ENCODE assay signal across 9 cellular contexts in the genomic region with DNA sequence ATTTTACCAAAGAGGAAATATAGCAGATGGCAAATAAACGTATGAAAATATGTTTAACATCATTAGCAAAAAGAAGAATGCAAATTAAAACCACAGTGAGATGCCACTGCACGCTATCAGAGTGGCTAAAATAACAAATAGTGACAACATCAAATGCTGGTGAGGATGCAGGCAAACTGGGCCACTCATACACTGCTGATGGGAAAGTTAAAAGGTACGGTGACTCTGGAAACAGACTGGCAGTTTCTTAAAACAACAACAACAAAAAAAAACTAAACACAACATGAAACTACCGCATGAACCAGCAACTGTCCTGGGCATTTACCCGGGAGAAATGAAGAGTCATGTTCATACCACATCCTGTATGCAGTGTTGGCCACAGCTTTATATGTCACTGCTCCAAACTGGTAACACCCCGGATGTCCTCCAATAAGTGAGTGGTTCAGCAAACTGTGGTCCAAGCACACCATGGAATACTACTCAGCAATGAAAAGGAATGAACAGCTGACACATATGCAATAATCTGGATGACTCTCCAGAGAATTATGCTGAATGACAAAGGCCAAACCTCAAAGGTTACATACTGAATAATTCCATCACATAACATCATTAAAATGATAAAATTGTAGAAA. TPM values are rescaled to one million over a fixed set of nuclear protein-coding genes. Genes with fewer than 3 reads are reported as not detected.
DNase-seq lines count a peak whose midpoint lies in the region; ATAC-seq lines count a peak whose summit lies in the region.
"Had no signal": no experiment of that assay in that cellular context is flagged by ENCODE, and none has a peak within 500 bp of the region (broad histone marks: within the 10 kb centered on the region; RNA-seq: fewer than 3 reads in every experiment).

No MANE protein-coding gene starts in this region.

- H3K27me3 ChIP-seq in CD4-positive, alpha-beta memory T cell (ENCODE audit: insufficient read depth, low read length), result no peaks in the 10 kb centered on the region
- H3K27me3 ChIP-seq in Karpas-422 (ENCODE audit: low read length) (no peaks in the 10 kb centered on the region), right cardiac atrium (ENCODE audit: control insufficient read depth, insufficient read depth) (no peaks in the 10 kb centered on the region)

- H3K4me2 ChIP-seq in Karpas-422 (ENCODE audit: low read depth, low read length, poor library complexity, severe bottlenecking), result no peak overlapping the region

- H3K27ac ChIP-seq in CD4-positive, alpha-beta memory T cell (ENCODE audit: low read depth, low read length), result no peak overlapping the region
- peak overlapping the region; percentile 99 for H3K27ac ChIP-seq in Karpas-422 (ENCODE audit: low read length)
- no peak overlapping the region for H3K27ac ChIP-seq in right cardiac atrium (ENCODE audit: low read length)

- intact Hi-C loops in CD4-positive, alpha-beta memory T cell (cut with micrococcal nuclease), result no loop called here
- intact Hi-C loops in right cardiac atrium (cut with DNase I), result no loop called here

- H3K9me3 ChIP-seq in CD4-positive, alpha-beta memory T cell (ENCODE audit: control insufficient read depth in 1 of 2, low read length in 2 of 2), result no peaks in the 10 kb centered on the region
- H3K9me3 ChIP-seq in Karpas-422 (ENCODE audit: low read length) (no peaks in the 10 kb centered on the region), right cardiac atrium (ENCODE audit: control insufficient read depth, low read length) (no peaks in the 10 kb centered on the region)

- H3K79me2 ChIP-seq in Karpas-422 (ENCODE audit: low read length), result peaks cover 71% of the 10 kb centered on the region

- H3K4me3 ChIP-seq in CD4-positive, alpha-beta memory T cell (ENCODE audit: low read length in 2 of 2), result no peak overlapping the region
- H3K4me3 ChIP-seq in Karpas-422 (ENCODE audit: low read length) (no peak overlapping the region), right cardiac atrium (ENCODE audit: low read length) (no peak overlapping the region)

- H4K20me1 ChIP-seq in Karpas-422 (ENCODE audit: insufficient read depth, low read depth, low read length), result no peaks in the 10 kb centered on the region; the same call in 1 of the 2 replicates

- no peak overlapping the region for H2AFZ ChIP-seq in Karpas-422 (ENCODE audit: low read length)

- 83% methylated on average over 6 of the region's 6 CpGs for WGBS in right cardiac atrium

- no peaks in the 10 kb centered on the region for H3K36me3 ChIP-seq in CD4-positive, alpha-beta memory T cell (ENCODE audit: insufficient read depth, low read length)
- no peaks in the 10 kb centered on the region for H3K36me3 ChIP-seq in Karpas-422 (ENCODE audit: insufficient read depth, low read length)

- POLR2A ChIA-PET in CD4-positive, alpha-beta memory T cell (lab: Charles Lee; ENCODE audit: partially characterized antibody), result interaction anchor here (0.7 kb wide), 2 partner anchors 119 to 123 kb away, joined by 3 read pairs; no protein-coding TSS in a partner anchor

- H3K4me3 Mint-ChIP-seq in CD4-positive, alpha-beta memory T cell, result peak overlapping the region in 6 of 8 donors; percentile 6 to 62 (median 39)

- peak; percentile 47 to 72 (median 65) for DNase-seq in CD4-positive, alpha-beta memory T cell
- DNase-seq in GM19240 (ENCODE audit: insufficient read length, low spot score), result peak; percentile 49
- DNase-seq in Karpas-422, result no peak
- DNase-seq in central memory CD4-positive, alpha-beta T cell, result peak; percentile 39
- no peak for DNase-seq in SK-N-DZ (ENCODE audit: low spot score)
- DNase-seq in amygdala (lab: John Stamatoyannopoulos, UW), result no peak
- DNase-seq in right cardiac atrium, result no peak
- DNase-seq: effector CD8-positive, alpha-beta T cell had no signal

- no peaks in the 10 kb centered on the region for H3K9me2 ChIP-seq in Karpas-422 (replicated peaks; ENCODE audit: insufficient read depth, low read length)

- CTCF ChIA-PET in CD4-positive, alpha-beta memory T cell (lab: Charles Lee; ENCODE audit: partially characterized antibody), result no interaction called here

- H3K9ac ChIP-seq in Karpas-422 (ENCODE audit: low read length), result no peak overlapping the region

- ATAC-seq in GM21526 (IDR thresholded peaks at IDR 0.05; ENCODE audit: low FRiP score, unreplicated experiment) (no peak), right cardiac atrium (no peak)

- H3K27me3 Mint-ChIP-seq in CD4-positive, alpha-beta memory T cell, result no peaks in the 10 kb centered on the region

- peaks cover 38% of the 10 kb centered on the region for H3K4me1 ChIP-seq in CD4-positive, alpha-beta memory T cell (ENCODE audit: insufficient read depth, low read length)
- H3K4me1 ChIP-seq in Karpas-422 (ENCODE audit: low read length) (peaks cover 78% of the 10 kb centered on the region), right cardiac atrium (ENCODE audit: control insufficient read depth, insufficient read depth, low read length) (peaks cover 22% of the 10 kb centered on the region)

- peaks cover 6 to 14% of the 10 kb centered on the region in 2 donors for H3K36me3 Mint-ChIP-seq in CD4-positive, alpha-beta memory T cell

- peaks cover 41 to 66% (median 43%) of the 10 kb centered on the region in 4 donors for H3K4me1 Mint-ChIP-seq in CD4-positive, alpha-beta memory T cell

- H3K27ac Mint-ChIP-seq in CD4-positive, alpha-beta memory T cell, result peak overlapping the region; percentile 70 to 93 (median 81)

- H3K9me3 Mint-ChIP-seq in CD4-positive, alpha-beta memory T cell, result peaks cover 0 to 3% (median 1%) of the 10 kb centered on the region in 8 donors

RNA-seq across cellular contexts. Expression of gene EPS15L1, which starts 22.3 kb away (rescaled TPM):
- 10 to 100 TPM; 53.6 to 55.8 TPM for total RNA-seq in CD4-positive, alpha-beta memory T cell
- 10 to 100 TPM in 1 of 2 donors, 1 to 10 TPM in 1; 6.6 to 12.7 TPM for polyA plus RNA-seq in CD4-positive, alpha-beta memory T cell
- 35.9 and 65.5 TPM in 2 replicates for total RNA-seq in Karpas-422 (2014; rRNA removed; shearing (Covaris generic); ENCODE audit: low replicate concordance)
- 8.4 and 8.6 TPM in 2 replicates for polyA plus RNA-seq in SK-N-DZ (2014; cell fraction: cytosol; rRNA removed)
- polyA plus RNA-seq in SK-N-DZ (2014; cell fraction: nucleus; rRNA removed), result 13.1 and 14.7 TPM in 2 replicates
- 10 to 100 TPM; 64.6 to 88.9 (median 83.0) TPM for total RNA-seq in right cardiac atrium
- 52.9 TPM for polyA plus RNA-seq in right cardiac atrium

RNA-seq across cellular contexts. Expression of gene CALR3, which starts 46.5 kb away (rescaled TPM):
- not detected for total RNA-seq in CD4-positive, alpha-beta memory T cell
- not detected for polyA plus RNA-seq in CD4-positive, alpha-beta memory T cell
- 0.71 TPM in 1 of 2 replicates, not detected in the other for total RNA-seq in Karpas-422 (2014; rRNA removed; shearing (Covaris generic); ENCODE audit: low replicate concordance)
- not detected in 2 replicates for polyA plus RNA-seq in SK-N-DZ (2014; cell fraction: cytosol; rRNA removed)
- polyA plus RNA-seq in SK-N-DZ (2014; cell fraction: nucleus; rRNA removed), result not detected in 2 replicates
- total RNA-seq in right cardiac atrium, result not detected
- polyA plus RNA-seq in right cardiac atrium, result not detected

RNA-seq across cellular contexts. Expression of gene C19orf44, which starts 46.7 kb away (rescaled TPM):
- total RNA-seq in CD4-positive, alpha-beta memory T cell, result 1 to 10 TPM; 4.6 to 6.7 TPM
- 1 to 10 TPM in 1 of 2 donors, under 1 TPM in 1; 0.38 to 1.7 TPM for polyA plus RNA-seq in CD4-positive, alpha-beta memory T cell
- total RNA-seq in Karpas-422 (2014; rRNA removed; shearing (Covaris generic); ENCODE audit: low replicate concordance), result 4.7 and 15.1 TPM in 2 replicates
- 3.1 and 5.9 TPM in 2 replicates for polyA plus RNA-seq in SK-N-DZ (2014; cell fraction: cytosol; rRNA removed)
- polyA plus RNA-seq in SK-N-DZ (2014; cell fraction: nucleus; rRNA removed), result 6.7 and 7.9 TPM in 2 replicates
- 1 to 10 TPM; 3.4 to 4.2 (median 4.0) TPM for total RNA-seq in right cardiac atrium
- 3.3 TPM for polyA plus RNA-seq in right cardiac atrium

Comparison
In these comparisons a context has a peak if more than half of its experiments do, and no peak if none do; other contexts are left out.
1. DNase-seq: peak in CD4-positive, alpha-beta memory T cell (5 of 5), GM19240 (single experiment) and central memory CD4-positive, alpha-beta T cell (single experiment); none in Karpas-422 (single experiment), SK-N-DZ (single experiment), amygdala (0 of 56) and right cardiac atrium (0 of 3).